In the genomic region with DNA sequence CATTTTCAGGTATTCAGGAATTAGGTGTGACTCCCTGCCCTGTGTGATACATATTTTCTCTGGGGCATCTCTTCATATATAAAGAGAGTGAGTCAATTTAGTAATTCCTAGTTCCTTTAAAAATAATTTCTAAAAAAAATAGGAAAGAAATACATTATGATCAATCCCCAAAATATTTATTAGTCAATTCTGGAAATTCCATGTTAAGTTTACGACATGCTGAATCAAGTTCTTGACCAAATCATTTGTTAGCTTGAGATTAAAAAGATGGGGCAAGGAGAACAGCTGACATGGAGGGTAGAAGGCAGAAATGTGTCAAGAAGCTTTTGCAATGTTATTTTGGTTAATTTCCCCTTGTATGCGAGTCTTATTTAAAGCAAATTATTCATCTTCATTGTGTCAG, we compare ENCODE assay signal across 29 cellular contexts. TPM values are rescaled to one million over a fixed set of nuclear protein-coding genes. Genes with fewer than 3 reads are reported as not detected.
DNase-seq lines count a peak whose midpoint lies in the region; ATAC-seq and TF ChIP-seq lines count a peak whose summit lies in the region.
"Had no signal": no experiment of that assay in that cellular context is flagged by ENCODE, and none has a peak within 500 bp of the region (broad histone marks: within the 10 kb centered on the region; RNA-seq: fewer than 3 reads in every experiment).

No MANE protein-coding gene starts in this region.

- H2BK120ac ChIP-seq in IMR-90 (ENCODE audit: low read depth, low read length) = peak overlapping the region; percentile 46; the same call in 1 of the 2 replicates
- H2BK120ac ChIP-seq in mesenchymal stem cell (ENCODE audit: low read depth, low read length) = no peak overlapping the region

- no peaks in the 10 kb centered on the region for H3K9me3 Mint-ChIP-seq in WTC11
- H3K9me3 Mint-ChIP-seq: activated T-cell treated with anti-CD3 and anti-CD28 coated beads, Interleukin-2, amount 50 U/mL, for 24 hours; dendritic cell treated with granulocyte-macrophage colony-stimulating factor and Interleukin-4, amounts not matched to agents 40 ng/mL and 50 ng/mL, for 4 days; mesothelial cell of epicardium; naive thymus-derived CD8-positive, alpha-beta T cell; stimulated activated naive B cell treated with anti-CD40 and anti-IgM and Interleukin-4, amounts not matched to agents 10 μg/mL and 1 μg/mL and 100 μg/mL, for 72 hours; T-cell had no signal

- peak overlapping the region; percentile 71; the same call in 1 of the 2 replicates for H3K23ac ChIP-seq in IMR-90 (ENCODE audit: low read depth, low read length)
- H3K23ac ChIP-seq in mesenchymal stem cell (ENCODE audit: low read length in 2 of 2) = no peak overlapping the region

- H4K8ac ChIP-seq in IMR-90 (ENCODE audit: low read depth in 2 of 2, low read length in 2 of 2) (peak overlapping the region in 1 of 2 experiments; percentile 40; a peak in 1 of 4 replicates), mesenchymal stem cell (ENCODE audit: low read length) (no peak overlapping the region)

- H2AFZ ChIP-seq in IMR-90 (replicated peaks; ENCODE audit: low read length, poor library complexity) (no peak overlapping the region), mesenchymal stem cell (ENCODE audit: low read depth, low read length) (no peak overlapping the region)

- no peaks in the 10 kb centered on the region for H3K36me3 ChIP-seq in IMR-90 (ENCODE audit: control insufficient read depth, insufficient read depth, low read length)
- no peaks in the 10 kb centered on the region for H3K36me3 ChIP-seq in mesenchymal stem cell (ENCODE audit: control insufficient read depth in 1 of 2, insufficient read depth in 2 of 2, low read depth in 1 of 2, low read length in 2 of 2)
- H3K36me3 ChIP-seq in ovary = no peaks in the 10 kb centered on the region
- H3K36me3 ChIP-seq: Peyer's patch, SJSA1 had no signal

- TF ChIP-seq RAD21 in IMR-90 (IDR thresholded peaks at IDR 0.05; ENCODE audit: low read length) = no peak

- POLR2A ChIA-PET in IMR-90 (lab: Charles Lee; ENCODE audit: unreplicated experiment) = no interaction called here
- POLR2A ChIA-PET in WTC11 (lab: Charles Lee) = no interaction called here

- WGBS in IMR-90 (ENCODE audit: extremely low coverage in 2 of 2, insufficient read length in 1 of 2), 2 experiments = no CpG with 5 or more reads among the region's 2 CpGs
- WGBS in mesenchymal stem cell = 97% methylated on average over 2 of the region's 2 CpGs
- 94 to 97% (median 96%) methylated on average over 2 of the region's 2 CpGs for WGBS in ovary, 3 donors
- WGBS in lower leg skin, 2 donors = 95 to 98% methylated on average over 2 of the region's 2 CpGs

- H3K27me3 ChIP-seq in IMR-90 (ENCODE audit: control insufficient read depth, insufficient read depth, low read length) = no peaks in the 10 kb centered on the region
- peaks cover 0 to 4% of the 10 kb centered on the region in 2 experiments for H3K27me3 ChIP-seq in mesenchymal stem cell (ENCODE audit: control insufficient read depth in 1 of 2, insufficient read depth in 1 of 2, low read length in 2 of 2)
- H3K27me3 ChIP-seq in ovary = no peaks in the 10 kb centered on the region
- H3K27me3 ChIP-seq: Peyer's patch, SJSA1 had no signal

- H3K4me1 ChIP-seq in IMR-90 (ENCODE audit: control insufficient read depth, insufficient read depth, low read length) (peaks cover 4% of the 10 kb centered on the region; the same call in 1 of the 2 replicates), mesenchymal stem cell (ENCODE audit: control insufficient read depth, insufficient read depth, low read depth, low read length) (no peaks in the 10 kb centered on the region), ovary (ENCODE audit: insufficient read depth) (no peaks in the 10 kb centered on the region)
- H3K4me1 ChIP-seq: Peyer's patch, SJSA1 had no signal

- no peak overlapping the region for H3K27ac ChIP-seq in IMR-90 (ENCODE audit: insufficient read depth, low read length)
- no peak overlapping the region for H3K27ac ChIP-seq in mesenchymal stem cell (ENCODE audit: low read length, poor library complexity, severe bottlenecking)
- H3K27ac ChIP-seq in ovary = no peak overlapping the region
- H3K27ac ChIP-seq: Peyer's patch, SJSA1 had no signal

- H3K36me3 Mint-ChIP-seq in WTC11 = no peaks in the 10 kb centered on the region
- H3K36me3 Mint-ChIP-seq: mesothelial cell of epicardium; stimulated activated naive B cell treated with anti-CD40 and anti-IgM and Interleukin-4, amounts not matched to agents 10 μg/mL and 1 μg/mL and 100 μg/mL, for 72 hours; T-cell had no signal

- no peak overlapping the region for H3K56ac ChIP-seq in IMR-90 (ENCODE audit: extremely low read depth, insufficient read depth, low read length)

- peaks cover 8% of the 10 kb centered on the region; the same call in 1 of the 2 replicates for H3K9me1 ChIP-seq in IMR-90 (ENCODE audit: insufficient read depth, low read length)

- no peak for TF ChIP-seq POLR2A in IMR-90 (IDR thresholded peaks at IDR 0.05; ENCODE audit: low read depth, low read length)
- no peak for TF ChIP-seq POLR2A in ovary (IDR thresholded peaks at IDR 0.05)
- TF ChIP-seq POLR2A in lower leg skin (IDR thresholded peaks at IDR 0.05) = no peak

- no peak overlapping the region for H2AK9ac ChIP-seq in IMR-90 (replicated peaks; ENCODE audit: low read depth, low read length, poor library complexity)

- H3K18ac ChIP-seq in IMR-90 (ENCODE audit: low read depth, low read length) = peak overlapping the region; percentile 45; the same call in 1 of the 2 replicates
- H3K18ac ChIP-seq in mesenchymal stem cell (ENCODE audit: low read depth in 1 of 2, low read length in 2 of 2) = no peak overlapping the region

- no peak overlapping the region; the same call in 1 of the 2 replicates for H2AK5ac ChIP-seq in IMR-90 (ENCODE audit: low read depth, low read length)
- H2AK5ac ChIP-seq in mesenchymal stem cell (ENCODE audit: low read length, severe bottlenecking) = no peak overlapping the region

- no TSS peak for BruUV-seq in IMR-90 (replicated peaks; lab: Mats Ljungman, UMichigan)

- peak overlapping the region; percentile 85; the same call in 1 of the 2 replicates for H3K4ac ChIP-seq in IMR-90 (ENCODE audit: low read depth, low read length)
- H3K4ac ChIP-seq in mesenchymal stem cell (ENCODE audit: low read depth in 1 of 2, low read length in 2 of 2) = no peak overlapping the region

- H3K4me3 Mint-ChIP-seq in WTC11 = no peak overlapping the region
- H3K4me3 Mint-ChIP-seq: activated CD4-positive, alpha-beta T cell treated with anti-CD3 and anti-CD28 coated beads for 36 hours; activated T-cell treated with anti-CD3 and anti-CD28 coated beads, Interleukin-2, amount 50 U/mL, for 24 hours; dendritic cell treated with granulocyte-macrophage colony-stimulating factor and Interleukin-4, amounts not matched to agents 40 ng/mL and 50 ng/mL, for 4 days; mesothelial cell of epicardium; naive thymus-derived CD8-positive, alpha-beta T cell; stimulated activated naive B cell treated with anti-CD40 and anti-IgM and Interleukin-4, amounts not matched to agents 10 μg/mL and 1 μg/mL and 100 μg/mL, for 72 hours; T-cell had no signal

- H4K91ac ChIP-seq in IMR-90 (ENCODE audit: insufficient read depth, low read depth, low read length) = no peak overlapping the region
- H4K91ac ChIP-seq in mesenchymal stem cell (ENCODE audit: low read length) = no peak overlapping the region

- no peak overlapping the region for H3K27ac Mint-ChIP-seq in WTC11
- H3K27ac Mint-ChIP-seq: activated CD4-positive, alpha-beta T cell treated with anti-CD3 and anti-CD28 coated beads for 36 hours; activated T-cell treated with anti-CD3 and anti-CD28 coated beads, Interleukin-2, amount 50 U/mL, for 24 hours; dendritic cell treated with granulocyte-macrophage colony-stimulating factor and Interleukin-4, amounts not matched to agents 40 ng/mL and 50 ng/mL, for 4 days; mesothelial cell of epicardium; naive thymus-derived CD8-positive, alpha-beta T cell; stimulated activated naive B cell treated with anti-CD40 and anti-IgM and Interleukin-4, amounts not matched to agents 10 μg/mL and 1 μg/mL and 100 μg/mL, for 72 hours; T-cell had no signal

- H3K14ac ChIP-seq in IMR-90 (replicated peaks; ENCODE audit: low read depth, low read length) (peak overlapping the region; percentile 69), mesenchymal stem cell (ENCODE audit: low read length in 2 of 2) (no peak overlapping the region)

- no peaks in the 10 kb centered on the region; the same call in 1 of the 2 replicates for H3K27me3 Mint-ChIP-seq in WTC11 (ENCODE audit: low read depth)
- H3K27me3 Mint-ChIP-seq: activated T-cell treated with anti-CD3 and anti-CD28 coated beads, Interleukin-2, amount 50 U/mL, for 24 hours; dendritic cell treated with granulocyte-macrophage colony-stimulating factor and Interleukin-4, amounts not matched to agents 40 ng/mL and 50 ng/mL, for 4 days; T-cell had no signal

- H2BK15ac ChIP-seq in IMR-90 (ENCODE audit: low read depth, low read length) = 0 out of 3 replicates have a peak overlapping the region, but pooled peaks have one; percentile 70
- no peak overlapping the region for H2BK15ac ChIP-seq in mesenchymal stem cell (ENCODE audit: low read depth, poor library complexity, severe bottlenecking)

- dilution Hi-C loops in IMR-90 (cut with HindIII; ENCODE audit: low sequenced_read_pairs, unreplicated experiment) = no loop called here

- H3K9me3 ChIP-seq in IMR-90 (ENCODE audit: control insufficient read depth, insufficient read depth, low read length) (no peaks in the 10 kb centered on the region), mesenchymal stem cell (ENCODE audit: control insufficient read depth, low read length) (no peaks in the 10 kb centered on the region), ovary (no peaks in the 10 kb centered on the region)
- H3K9me3 ChIP-seq: Peyer's patch, SJSA1 had no signal

- H3K4me1 Mint-ChIP-seq in WTC11 = 0 out of 2 replicates have a peak, but pooled peaks cover 2% of the 10 kb centered on the region
- H3K4me1 Mint-ChIP-seq: activated CD4-positive, alpha-beta T cell treated with anti-CD3 and anti-CD28 coated beads for 36 hours; mesothelial cell of epicardium; naive thymus-derived CD8-positive, alpha-beta T cell; stimulated activated naive B cell treated with anti-CD40 and anti-IgM and Interleukin-4, amounts not matched to agents 10 μg/mL and 1 μg/mL and 100 μg/mL, for 72 hours; T-cell had no signal

- no peak overlapping the region for H2BK12ac ChIP-seq in mesenchymal stem cell (ENCODE audit: low read length in 2 of 2)

- no peak overlapping the region for H3K4me2 ChIP-seq in IMR-90 (ENCODE audit: low read depth, low read length)
- no peak overlapping the region for H3K4me2 ChIP-seq in mesenchymal stem cell (ENCODE audit: low read length, poor library complexity, severe bottlenecking)

- H3K4me3 ChIP-seq in IMR-90 (ENCODE audit: insufficient read depth, low read depth, low read length) (no peak overlapping the region), epithelial cell of esophagus (ENCODE audit: low read length) (no peak overlapping the region), mesenchymal stem cell (ENCODE audit: insufficient read depth in 1 of 2, low read depth in 1 of 2, low read length in 2 of 2) (no peak overlapping the region), ovary (no peak overlapping the region), lower leg skin (ENCODE audit: low read depth, poor library complexity, severe bottlenecking) (no peak overlapping the region)
- H3K4me3 ChIP-seq: K562, Peyer's patch, SJSA1 had no signal

- in situ Hi-C loops in IMR-90 (cut with MboI; ENCODE audit: low sequenced_read_pairs) = no loop called here

- peak overlapping the region; percentile 51; the same call in 1 of the 2 replicates for H2BK20ac ChIP-seq in IMR-90 (ENCODE audit: low read depth, low read length)

- CTCF ChIA-PET in IMR-90 (lab: Yijun Ruan, JAX) (interaction anchor here (1.0 kb wide), 1 partner anchor 17 kb away, joined by 3 read pairs; no protein-coding TSS in a partner anchor), WTC11 (lab: Charles Lee) (no interaction called here)

- no peaks in the 10 kb centered on the region for H4K20me1 ChIP-seq in IMR-90 (ENCODE audit: insufficient read depth, low read length)

- H3K79me1 ChIP-seq in IMR-90 (ENCODE audit: low read depth in 1 of 2, low read length in 2 of 2) (no peaks in the 10 kb centered on the region), mesenchymal stem cell (replicated peaks; ENCODE audit: low read length, poor library complexity, severe bottlenecking) (no peaks in the 10 kb centered on the region)

- no peak for TF ChIP-seq EP300 in ovary (IDR thresholded peaks at IDR 0.05)

- intact Hi-C loops in IMR-90 (cut with micrococcal nuclease) = no loop called here
- intact Hi-C loops in ovary (cut with DNase I) = no loop called here
- intact Hi-C loops in lower leg skin (cut with DNase I; ENCODE audit: low total_unique reads) = no loop called here

- no peak for TF ChIP-seq CTCF in IMR-90 (conservative IDR thresholded peaks at IDR 0.05; ENCODE audit: low read depth, low read length)
- TF ChIP-seq CTCF in epithelial cell of esophagus (IDR thresholded peaks at IDR 0.05; ENCODE audit: insufficient read depth, low read depth, low read length, missing control alignments) = no peak
- no peak for TF ChIP-seq CTCF in ovary (IDR thresholded peaks at IDR 0.05)
- TF ChIP-seq CTCF in WTC11 (IDR thresholded peaks at IDR 0.05) = no peak
- no peak for TF ChIP-seq CTCF in lower leg skin (IDR thresholded peaks at IDR 0.05)

- ATAC-seq in IMR-90 (ENCODE audit: low read depth) (no peak), WTC11 (no peak)
- ATAC-seq: activated CD4-positive, alpha-beta T cell treated with anti-CD3 and anti-CD28 coated beads for 36 hours; K562; left lobe of liver; naive thymus-derived CD8-positive, alpha-beta T cell; stimulated activated naive B cell treated with anti-CD40 and anti-IgM and Interleukin-4, amounts not matched to agents 10 μg/mL and 1 μg/mL and 100 μg/mL, for 72 hours; T-cell had no signal

- H2BK5ac ChIP-seq in IMR-90 (ENCODE audit: low read depth, low read length, poor library complexity, severe bottlenecking) (peak overlapping the region; percentile 61), mesenchymal stem cell (ENCODE audit: low read depth, low read length, poor library complexity, severe bottlenecking) (no peak overlapping the region)

- H4K5ac ChIP-seq in IMR-90 (ENCODE audit: low read depth, low read length) = peak overlapping the region; percentile 11; the same call in 1 of the 2 replicates

- peak; percentile 21 for DNase-seq in AG20443 (ENCODE audit: low spot score)
- DNase-seq in IMR-90 = peak; percentile 73
- DNase-seq in epithelial cell of esophagus (ENCODE audit: low read depth) = peak; percentile 89
- peak; percentile 22 for DNase-seq in mesenchymal stem cell
- DNase-seq in ovary = no peak
- DNase-seq in WTC11 (ENCODE audit: low spot score) = no peak
- DNase-seq in lower leg skin (ENCODE audit: low spot score in 2 of 2) = no peak
- DNase-seq in NCI-H1105 treated with DMSO at 0.1 percent for 48 hours (lab: John Stamatoyannopoulos, UW) = no peak
- DNase-seq: activated CD4-positive, alpha-beta T cell treated with anti-CD3 and anti-CD28 coated beads for 36 hours; activated naive CD4-positive, alpha-beta T cell treated with Interleukin-2 at 50 U/mL for 16 hours; activated T-cell treated with anti-CD3 and anti-CD28 coated beads, Interleukin-2, amount 50 U/mL, for 24 hours; amniotic stem cell; C1 segment of cervical spinal cord; DND-41; foreskin melanocyte; naive thymus-derived CD8-positive, alpha-beta T cell; NCI-H1694; NCI-H526; Peyer's patch; retina; stimulated activated CD4-positive, alpha-beta T cell treated with anti-CD3 and anti-CD28 coated beads, Interleukin-4, amount 100 ng/mL, for 24 hours; stimulated activated naive B cell treated with anti-CD40 and anti-IgM and Interleukin-4, amounts not matched to agents 10 μg/mL and 1 μg/mL and 100 μg/mL, for 72 hours; T-cell had no signal

- H3K9ac ChIP-seq in IMR-90 (ENCODE audit: low read depth, low read length) (no peak overlapping the region), mesenchymal stem cell (ENCODE audit: low read length) (no peak overlapping the region)

RNA-seq across cellular contexts. Expression of a gene that starts 22.7 kb away (rescaled TPM):
- 2.3 and 6.9 TPM in 2 replicates for total RNA-seq in IMR-90 (2012; rRNA removed)
- polyA plus RNA-seq in IMR-90 (2012; rRNA removed) = 3.0 and 3.9 TPM in 2 replicates
- 2.5 and 2.9 TPM in 2 replicates for polyA plus RNA-seq in IMR-90 (2012; cell fraction: cytosol; rRNA removed)
- polyA plus RNA-seq in IMR-90 (2012; cell fraction: nucleus; rRNA removed; ENCODE audit: low replicate concordance) = 11.9 and 13.5 TPM in 2 replicates
- 7.5 TPM for polyA plus RNA-seq in mesenchymal stem cell (2013, experiment 1 of 2)
- 7.3 TPM for polyA plus RNA-seq in mesenchymal stem cell (2013, experiment 2 of 2)
- total RNA-seq in ovary = 10 to 100 TPM in 1 of 7 donors, 1 to 10 TPM in 6; 3.5 to 10.6 (median 4.4) TPM
- 1 to 10 TPM; 2.7 to 7.2 TPM for polyA plus RNA-seq in ovary
- 0.78 to 1.8 TPM (median 1.2 TPM) in 3 replicates for total RNA-seq in WTC11 (2021)
- 10 to 100 TPM; 31.3 to 51.9 (median 40.9) TPM for total RNA-seq in lower leg skin
- total RNA-seq: A673 had no signal

Comparison
In these comparisons a context has a peak if more than half of its experiments do, and no peak if none do; other contexts are left out.
1. DNase-seq: peak in AG20443 (single experiment), IMR-90 (single experiment), epithelial cell of esophagus (single experiment) and mesenchymal stem cell (single experiment); none in ovary (0 of 5), WTC11 (single experiment), lower leg skin (0 of 2) and NCI-H1105 treated with DMSO at 0.1 percent for 48 hours (single experiment).